ENCODE assay signal across 14 cellular contexts in genomic region chr21:46109251-46110221, GRCh38. TPM values are rescaled to one million over a fixed set of nuclear protein-coding genes. Genes with fewer than 3 reads are reported as not detected.
A peak's percentile ranks its signal among the peaks of the same experiment; 100 is the strongest.
DNase-seq lines count a peak whose midpoint lies in the region; ATAC-seq, FAIRE-seq and TF ChIP-seq lines count a peak whose summit lies in the region.
"Had no signal": no experiment of that assay in that cellular context is flagged by ENCODE, and none has a peak within 500 bp of the region (broad histone marks: within the 10 kb centered on the region; RNA-seq: fewer than 3 reads in every experiment).

No MANE protein-coding gene starts in this region.

- H2BK120ac ChIP-seq in mesenchymal stem cell (ENCODE audit: low read depth, low read length), result no peak overlapping the region

- peaks cover 0 to 31% (median 0%) of the 10 kb centered on the region in 45 donors for H3K27me3 ChIP-seq in dorsolateral prefrontal cortex
- no peaks in the 10 kb centered on the region for H3K27me3 ChIP-seq in mesenchymal stem cell (ENCODE audit: control insufficient read depth in 1 of 2, insufficient read depth in 1 of 2, low read length in 2 of 2)
- no peaks in the 10 kb centered on the region for H3K27me3 ChIP-seq in thyroid gland
- H3K27me3 ChIP-seq: hepatocyte had no signal

- peak; percentile 2 for DNase-seq in activated CD4-positive, alpha-beta T cell treated with anti-CD3 and anti-CD28 coated beads for 1 hour
- no peak for DNase-seq in activated CD4-positive, alpha-beta T cell treated with anti-CD3 and anti-CD28 coated beads for 36 hours
- DNase-seq in dorsolateral prefrontal cortex (peak in 6 of 10 donors; percentile 2 to 32 (median 14)), mesenchymal stem cell (peak; percentile 14), thyroid gland (peak; percentile 0 to 1), D721Med (ENCODE audit: insufficient read length, low spot score) (no peak), COLO668 (lab: John Stamatoyannopoulos, UW; ENCODE audit: unreplicated experiment) (no peak)
- DNase-seq: NCI-H446, T-helper 9 cell had no signal

- H3K4me1 Mint-ChIP-seq in activated CD4-positive, alpha-beta T cell treated with anti-CD3 and anti-CD28 coated beads for 36 hours, result no peaks in the 10 kb centered on the region
- H3K4me1 Mint-ChIP-seq: memory B cell had no signal

- no peak for FAIRE-seq in D721Med (lab: Jason Lieb, UNC)
- FAIRE-seq: A204.1, RCC 7860 had no signal

- H4K8ac ChIP-seq in mesenchymal stem cell (ENCODE audit: low read length), result no peak overlapping the region

- no peak overlapping the region for H2BK15ac ChIP-seq in mesenchymal stem cell (ENCODE audit: low read depth, poor library complexity, severe bottlenecking)

- no peak for TF ChIP-seq POLR2A in thyroid gland (IDR thresholded peaks at IDR 0.05)

- no peaks in the 10 kb centered on the region for H3K36me3 Mint-ChIP-seq in activated CD4-positive, alpha-beta T cell treated with anti-CD3 and anti-CD28 coated beads for 36 hours (ENCODE audit: low read depth)
- H3K36me3 Mint-ChIP-seq: memory B cell had no signal

- H3K79me1 ChIP-seq in mesenchymal stem cell (replicated peaks; ENCODE audit: low read length, poor library complexity, severe bottlenecking), result peaks cover 15% of the 10 kb centered on the region

- no peak overlapping the region for H3K4me3 Mint-ChIP-seq in activated CD4-positive, alpha-beta T cell treated with anti-CD3 and anti-CD28 coated beads for 36 hours
- H3K4me3 Mint-ChIP-seq: memory B cell had no signal

- no peak overlapping the region for H2BK5ac ChIP-seq in mesenchymal stem cell (ENCODE audit: low read depth, low read length, poor library complexity, severe bottlenecking)

- CTCF ChIA-PET in activated CD4-positive, alpha-beta T cell treated with anti-CD3 and anti-CD28 coated beads for 36 hours (lab: Charles Lee), result interaction anchor here (0.6 kb wide), 1 partner anchor 290 kb away, joined by 4 read pairs; no protein-coding TSS in a partner anchor

- ATAC-seq in activated CD4-positive, alpha-beta T cell treated with anti-CD3 and anti-CD28 coated beads for 36 hours, result no peak
- ATAC-seq in GM19467 (IDR thresholded peaks at IDR 0.05; ENCODE audit: unreplicated experiment), result no peak

- H4K91ac ChIP-seq in mesenchymal stem cell (ENCODE audit: low read length), result no peak overlapping the region

- 90% methylated on average over 20 of the region's 20 CpGs for WGBS in mesenchymal stem cell
- WGBS in thyroid gland, 2 donors, result 81 to 89% methylated on average over 10 to 19 of the region's 20 CpGs

- H3K9me3 ChIP-seq in mesenchymal stem cell (ENCODE audit: control insufficient read depth, low read length), result peaks cover 2% of the 10 kb centered on the region
- no peaks in the 10 kb centered on the region for H3K9me3 ChIP-seq in thyroid gland

- no peak overlapping the region for H3K27ac Mint-ChIP-seq in activated CD4-positive, alpha-beta T cell treated with anti-CD3 and anti-CD28 coated beads for 36 hours
- H3K27ac Mint-ChIP-seq: memory B cell had no signal

- H2BK12ac ChIP-seq in mesenchymal stem cell (ENCODE audit: low read length in 2 of 2), result peak overlapping the region in 1 of 2 experiments; percentile 19

- H3K4ac ChIP-seq in mesenchymal stem cell (ENCODE audit: low read depth in 1 of 2, low read length in 2 of 2), result no peak overlapping the region

- no peak overlapping the region for H2AFZ ChIP-seq in mesenchymal stem cell (ENCODE audit: low read depth, low read length)
- H2AFZ ChIP-seq: hepatocyte had no signal

- no peaks in the 10 kb centered on the region for H3K27me3 Mint-ChIP-seq in activated CD4-positive, alpha-beta T cell treated with anti-CD3 and anti-CD28 coated beads for 36 hours

- H3K4me2 ChIP-seq in mesenchymal stem cell (ENCODE audit: low read length, poor library complexity, severe bottlenecking), result no peak overlapping the region
- H3K4me2 ChIP-seq: hepatocyte had no signal

- H3K4me3 ChIP-seq in dorsolateral prefrontal cortex (no peak overlapping the region), mesenchymal stem cell (ENCODE audit: insufficient read depth in 1 of 2, low read depth in 1 of 2, low read length in 2 of 2) (peak overlapping the region in 1 of 2 experiments; percentile 7), thyroid gland (replicated peaks in 1 of 3) (no peak overlapping the region)
- H3K4me3 ChIP-seq: hepatocyte had no signal

- H3K36me3 ChIP-seq in mesenchymal stem cell (ENCODE audit: control insufficient read depth in 1 of 2, insufficient read depth in 2 of 2, low read depth in 1 of 2, low read length in 2 of 2) (peaks cover 53 to 93% of the 10 kb centered on the region in 2 experiments), thyroid gland (peaks cover 8 to 12% of the 10 kb centered on the region in 2 donors)

- H3K27ac ChIP-seq in dorsolateral prefrontal cortex (no peak overlapping the region), mesenchymal stem cell (ENCODE audit: low read length, poor library complexity, severe bottlenecking) (no peak overlapping the region), thyroid gland (no peak overlapping the region)
- H3K27ac ChIP-seq: hepatocyte had no signal

- intact Hi-C loops in activated CD4-positive, alpha-beta T cell treated with anti-CD3 and anti-CD28 coated beads for 36 hours (cut with DNase I, micrococcal nuclease), result no loop called here
- intact Hi-C loops in dorsolateral prefrontal cortex (cut with DNase I) (no loop called here), thyroid gland (cut with DNase I) (no loop called here)

- H3K18ac ChIP-seq in mesenchymal stem cell (ENCODE audit: low read depth in 1 of 2, low read length in 2 of 2), result peak overlapping the region in 1 of 2 experiments; percentile 28

- POLR2A ChIA-PET in activated CD4-positive, alpha-beta T cell treated with anti-CD3 and anti-CD28 coated beads for 36 hours (lab: Charles Lee), result no interaction called here

- peak overlapping the region; percentile 52 for H3K9ac ChIP-seq in mesenchymal stem cell (ENCODE audit: low read length)

- H3K9me3 Mint-ChIP-seq in activated CD4-positive, alpha-beta T cell treated with anti-CD3 and anti-CD28 coated beads for 36 hours (ENCODE audit: low read depth), result peaks cover 13% of the 10 kb centered on the region

- peaks cover 11% of the 10 kb centered on the region for H3K4me1 ChIP-seq in mesenchymal stem cell (ENCODE audit: control insufficient read depth, insufficient read depth, low read depth, low read length)
- H3K4me1 ChIP-seq in thyroid gland, result no peaks in the 10 kb centered on the region

- no peak overlapping the region for H3K14ac ChIP-seq in mesenchymal stem cell (ENCODE audit: low read length in 2 of 2)

- H2AK5ac ChIP-seq in mesenchymal stem cell (ENCODE audit: low read length, severe bottlenecking), result no peak overlapping the region

- TF ChIP-seq CTCF in dorsolateral prefrontal cortex (IDR thresholded peaks at IDR 0.05 in 54 of 56, conservative IDR thresholded peaks at IDR 0.05 in 2 of 56; ENCODE audit: low read depth in 1 of 56, partially characterized antibody in 56 of 56) (no peak), thyroid gland (IDR thresholded peaks at IDR 0.05) (no peak), D721Med (IDR thresholded peaks at IDR 0.05; ENCODE audit: insufficient read depth, missing control alignments) (no peak)

- H3K23ac ChIP-seq in mesenchymal stem cell (ENCODE audit: low read length in 2 of 2), result peak overlapping the region in 1 of 2 experiments; percentile 42

RNA-seq across cellular contexts. Expression of gene COL6A2, which starts 11.6 kb away (rescaled TPM):
- 1 to 10 TPM; 3.3 to 3.4 TPM for total RNA-seq in activated CD4-positive, alpha-beta T cell treated with anti-CD3 and anti-CD28 coated beads for 36 hours
- total RNA-seq in dorsolateral prefrontal cortex (10 to 100 TPM in 83 of 120 experiments, 1 to 10 TPM in 37; 4.3 to 57.2 (median 12.6) TPM), thyroid gland (100 to 1,000 TPM in 3 of 4 donors, 10 to 100 TPM in 1; 79.4 to 191 (median 172) TPM)
- 1,409 TPM for polyA plus RNA-seq in mesenchymal stem cell (2013, experiment 1 of 2)
- 1,389 TPM for polyA plus RNA-seq in mesenchymal stem cell (2013, experiment 2 of 2)

RNA-seq across cellular contexts. Expression of gene FTCD, which starts 45.8 kb away (rescaled TPM):
- total RNA-seq in activated CD4-positive, alpha-beta T cell treated with anti-CD3 and anti-CD28 coated beads for 36 hours, result under 1 TPM; 0.16 to 0.23 TPM
- total RNA-seq in dorsolateral prefrontal cortex, result 10 to 100 TPM in 104 of 120 experiments, 1 to 10 TPM in 16; 4.0 to 48.0 (median 20.5) TPM
- 1.5 TPM for polyA plus RNA-seq in mesenchymal stem cell (2013, experiment 1 of 2)
- polyA plus RNA-seq in mesenchymal stem cell (2013, experiment 2 of 2), result 1.8 TPM
- total RNA-seq in thyroid gland, result 1 to 10 TPM in 1 of 4 donors, under 1 TPM in 2, not detected in 1; 0.78 to 1.2 (median 0.94) TPM

Comparison
In these comparisons a context has a peak if more than half of its experiments do, and no peak if none do; other contexts are left out.
1. DNase-seq: peak in activated CD4-positive, alpha-beta T cell treated with anti-CD3 and anti-CD28 coated beads for 1 hour (single experiment), dorsolateral prefrontal cortex (6 of 10), mesenchymal stem cell (single experiment) and thyroid gland (2 of 2); none in activated CD4-positive, alpha-beta T cell treated with anti-CD3 and anti-CD28 coated beads for 36 hours (single experiment), D721Med (single experiment) and COLO668 (single experiment).